In genomic region chr13:76832258-76832988, GRCh38 we compare ENCODE assay signal across 24 cellular contexts. TPM values are rescaled to one million over a fixed set of nuclear protein-coding genes. Genes with fewer than 3 reads are reported as not detected.
A peak's percentile ranks its signal among the peaks of the same experiment; 100 is the strongest.
DNase-seq lines count a peak whose midpoint lies in the region; ATAC-seq, FAIRE-seq and TF ChIP-seq lines count a peak whose summit lies in the region.
"Had no signal": no experiment of that assay in that cellular context is flagged by ENCODE, and none has a peak within 500 bp of the region (broad histone marks: within the 10 kb centered on the region; RNA-seq: fewer than 3 reads in every experiment).

No MANE protein-coding gene starts in this region.

- CTCF ChIA-PET in HepG2 (lab: Yijun Ruan, JAX; ENCODE audit: low intra/inter-chr PET ratio, low total read pairs), result no interaction called here

- no peaks in the 10 kb centered on the region for H4K20me1 ChIP-seq in hepatocyte (ENCODE audit: insufficient read depth, poor library complexity, severe bottlenecking)
- H4K20me1 ChIP-seq in HepG2 (ENCODE audit: insufficient read depth, low read length), result no peaks in the 10 kb centered on the region

- H2AFZ ChIP-seq in hepatocyte (no peak overlapping the region), HepG2 (ENCODE audit: low read length) (no peak overlapping the region)

- H3K9ac ChIP-seq in HepG2 (ENCODE audit: insufficient read depth, low read depth, low read length), result no peak overlapping the region

- no peak overlapping the region for H3K4me3 ChIP-seq in hepatocyte
- no peak overlapping the region for H3K4me3 ChIP-seq in right lobe of liver
- H3K4me3 ChIP-seq in HepG2 (replicated peaks in 1 of 3; ENCODE audit: insufficient read depth in 1 of 3, low read depth in 2 of 3, low read length in 3 of 3), result no peak overlapping the region
- H3K4me3 ChIP-seq in SJCRH30, result no peak overlapping the region
- H3K4me3 ChIP-seq: dorsolateral prefrontal cortex, prostate gland had no signal

- H3K27me3 ChIP-seq in hepatocyte (no peaks in the 10 kb centered on the region), right lobe of liver (no peaks in the 10 kb centered on the region), HepG2 (ENCODE audit: control insufficient read depth in 1 of 2, insufficient read depth in 2 of 2, low read length in 2 of 2) (peaks cover 1 to 22% of the 10 kb centered on the region in 2 experiments; a peak in 4 of 5 replicates), SJCRH30 (no peaks in the 10 kb centered on the region)
- H3K27me3 ChIP-seq: dorsolateral prefrontal cortex, neutrophil had no signal

- H3K79me2 ChIP-seq in hepatocyte, result no peaks in the 10 kb centered on the region
- no peaks in the 10 kb centered on the region for H3K79me2 ChIP-seq in HepG2 (ENCODE audit: insufficient read depth, low read length)

- BruUV-seq in HepG2 (replicated peaks; lab: Mats Ljungman, UMichigan), result no TSS peak

- POLR2A ChIA-PET in HepG2 (lab: Yijun Ruan, JAX), result no interaction called here

- in situ Hi-C loops in HepG2 (cut with HindIII; ENCODE audit: extremely low pct_ligation_motif_present, low pct_unique_long_range_greater_than_20kb) (no loop called here), ACHN (cut with HindIII; ENCODE audit: low pct_ligation_motif_present, low pct_unique_long_range_greater_than_20kb, low sequenced_read_pairs) (no loop called here)

- TF ChIP-seq EP300 in HepG2 (IDR thresholded peaks at IDR 0.05; ENCODE audit: low read depth in 2 of 2, low read length in 2 of 2), result no peak
- no peak for TF ChIP-seq EP300 in HepG2 (CRISPR knock-in tag; IDR thresholded peaks at IDR 0.05; ENCODE audit: borderline replicate concordance)

- intact Hi-C loops in right lobe of liver (cut with DNase I) (no loop called here), HepG2 (cut with micrococcal nuclease; ENCODE audit: unreplicated experiment) (no loop called here)

- 50% methylated on average over 7 of the region's 7 CpGs for WGBS in hepatocyte (ENCODE audit: low lambda C conversion rate, missing lambda C conversion rate)
- 48% methylated on average over 7 of the region's 7 CpGs for WGBS in right lobe of liver (ENCODE audit: insufficient coverage, low coverage, low lambda C conversion rate, missing lambda C conversion rate)
- WGBS in HepG2 (ENCODE audit: low lambda C conversion rate), result 13% methylated on average over 7 of the region's 7 CpGs

- no peak for FAIRE-seq in HepG2 (lab: Jason Lieb, UNC)
- FAIRE-seq: A204.1, GM12891, H54, RCC 7860 had no signal

- no peak for TF ChIP-seq RAD21 in HepG2 (CRISPR knock-in tag; IDR thresholded peaks at IDR 0.05)

- TF ChIP-seq CTCF in hepatocyte (IDR thresholded peaks at IDR 0.05; ENCODE audit: poor library complexity) (no peak), right lobe of liver (IDR thresholded peaks at IDR 0.05) (no peak), HepG2 (CRISPR knock-in tag; IDR thresholded peaks at IDR 0.05) (no peak)

- H3K9me2 ChIP-seq in hepatocyte (replicated peaks; ENCODE audit: insufficient read depth), result no peaks in the 10 kb centered on the region

- TF ChIP-seq POLR2A in right lobe of liver (IDR thresholded peaks at IDR 0.05), result no peak
- TF ChIP-seq POLR2A in HepG2 (IDR thresholded peaks at IDR 0.05; ENCODE audit: insufficient read depth in 1 of 2, low read depth in 2 of 2, low read length in 2 of 2), result no peak

- peak overlapping the region; percentile 83 for H3K27ac ChIP-seq in hepatocyte
- no peak overlapping the region for H3K27ac ChIP-seq in right lobe of liver
- no peak overlapping the region for H3K27ac ChIP-seq in HepG2 (ENCODE audit: extremely low read length, insufficient read depth, low read length)
- H3K27ac ChIP-seq in SJCRH30, result no peak overlapping the region
- H3K27ac ChIP-seq: HL-60, neutrophil, prostate gland had no signal

- H3K4me1 ChIP-seq in hepatocyte (ENCODE audit: insufficient read depth), result peaks cover 30% of the 10 kb centered on the region
- no peaks in the 10 kb centered on the region for H3K4me1 ChIP-seq in right lobe of liver
- no peaks in the 10 kb centered on the region for H3K4me1 ChIP-seq in HepG2 (ENCODE audit: insufficient read depth, low read length)
- H3K4me1 ChIP-seq in SJCRH30, result no peaks in the 10 kb centered on the region

- DNase-seq in COLO668 (lab: John Stamatoyannopoulos, UW; ENCODE audit: unreplicated experiment) (peak; percentile 87), NCI-H146 treated with DMSO at 0.1 percent for 48 hours (lab: John Stamatoyannopoulos, UW; ENCODE audit: unreplicated experiment) (peak; percentile 76), NCI-H748 treated with DMSO at 0.1 percent for 48 hours (lab: John Stamatoyannopoulos, UW) (peak; percentile 92), hepatocyte (ENCODE audit: low spot score) (peak; percentile 28), right lobe of liver (no peak), HepG2 (ENCODE audit: low spot score) (no peak), SJCRH30 (no peak), ACHN (no peak)
- DNase-seq: activated CD4-positive, alpha-beta T cell treated with anti-CD3 and anti-CD28 coated beads for 36 hours; activated T-cell treated with anti-CD3 and anti-CD28 coated beads, Interleukin-2, amount 50 U/mL, for 24 hours; Caco-2; dorsolateral prefrontal cortex; glutamatergic neuron; NCI-H1048; stimulated activated CD8-positive, alpha-beta memory T cell treated with anti-CD3 and anti-CD28 coated beads, Interleukin-4, amount 100 ng/mL, for 48 hours; T-helper 17 cell; trophoblast cell had no signal

- ATAC-seq in right lobe of liver, result no peak
- ATAC-seq in HepG2, result no peak
- ATAC-seq: activated CD4-positive, alpha-beta T cell treated with anti-CD3 and anti-CD28 coated beads for 36 hours; T-helper 17 cell had no signal

- no peaks in the 10 kb centered on the region for H3K9me3 ChIP-seq in hepatocyte (ENCODE audit: low read depth)
- H3K9me3 ChIP-seq in right lobe of liver, result no peaks in the 10 kb centered on the region
- H3K9me3 ChIP-seq in HepG2 (ENCODE audit: low read length), result no peaks in the 10 kb centered on the region
- H3K9me3 ChIP-seq in SJCRH30 (replicated peaks), result no peaks in the 10 kb centered on the region
- H3K9me3 ChIP-seq: Caco-2, neutrophil, prostate gland had no signal

- H3K4me2 ChIP-seq in hepatocyte (peak overlapping the region; percentile 28), HepG2 (ENCODE audit: low read depth, low read length) (no peak overlapping the region)

- H3K36me3 ChIP-seq in hepatocyte (replicated peaks; ENCODE audit: insufficient read depth, low read depth) (no peaks in the 10 kb centered on the region), right lobe of liver (no peaks in the 10 kb centered on the region), HepG2 (replicated peaks in 1 of 2; ENCODE audit: control insufficient read depth in 1 of 2, insufficient read depth in 2 of 2, low read length in 2 of 2) (no peaks in the 10 kb centered on the region), SJCRH30 (no peaks in the 10 kb centered on the region)
- H3K36me3 ChIP-seq: neutrophil, prostate gland had no signal

TF ChIP-seq in HepG2, 621 proteins besides CTCF, POLR2A, EP300 and RAD21:
- no peak for TF ChIP-seq ZNF510 (CRISPR knock-in tag; IDR thresholded peaks at IDR 0.05; ENCODE audit: low read depth)
- TF ChIP-seq THAP7 (CRISPR knock-in tag; IDR thresholded peaks at IDR 0.05), result no peak

RNA-seq across cellular contexts. Expression of gene KCTD12, which starts 53.8 kb away (rescaled TPM):
- 62.8 and 70.5 TPM in 2 replicates for total RNA-seq in hepatocyte
- polyA plus RNA-seq in hepatocyte, result 7.7 and 9.1 TPM in 2 replicates
- total RNA-seq in right lobe of liver, result 10 to 100 TPM in 1 of 6 experiments, 1 to 10 TPM in 5; 3.5 to 10.9 (median 7.1) TPM
- total RNA-seq in HepG2 (2016; rRNA removed; fragmentation: Illumina TruSeq; extraction: Trizol), result not detected in 2 replicates
- total RNA-seq in HepG2 (2016; cell fraction: cytosol; rRNA removed; fragmentation: Illumina TruSeq; extraction: Trizol; ENCODE audit: low read depth), result not detected in 2 replicates
- total RNA-seq in HepG2 (2016; cell fraction: insoluble cytoplasmic fraction; rRNA removed; fragmentation: Illumina TruSeq; extraction: Trizol), result not detected in 2 replicates
- not detected in 2 replicates for total RNA-seq in HepG2 (2016; cell fraction: membrane; rRNA removed; fragmentation: Illumina TruSeq; extraction: Trizol)
- total RNA-seq in HepG2 (2016; cell fraction: nucleus; rRNA removed; fragmentation: Illumina TruSeq; extraction: Trizol), result not detected in 2 replicates
- not detected in 2 replicates for polyA plus RNA-seq in HepG2 (2011; rRNA removed)
- 0.01 TPM in 1 of 2 replicates, not detected in the other for polyA plus RNA-seq in HepG2 (2011; cell fraction: cytosol; rRNA removed)
- polyA plus RNA-seq in HepG2 (2011; cell fraction: nucleus; rRNA removed), result 0.02 TPM in 1 of 2 replicates, not detected in the other
- polyA plus RNA-seq in HepG2 (2012), result not detected in 2 replicates
- polyA plus RNA-seq in HepG2 (2016; cell fraction: cytosol; fragmentation: Illumina TruSeq; extraction: Trizol; ENCODE audit: low read depth), result not detected in 2 replicates
- not detected in 2 replicates for polyA plus RNA-seq in HepG2 (2016; cell fraction: insoluble cytoplasmic fraction; fragmentation: Illumina TruSeq; extraction: Trizol; ENCODE audit: low read depth)
- polyA plus RNA-seq in HepG2 (2016; cell fraction: membrane; fragmentation: Illumina TruSeq; extraction: Trizol; ENCODE audit: low read depth), result not detected in 2 replicates
- not detected in 2 replicates for polyA plus RNA-seq in HepG2 (2016; cell fraction: nucleus; fragmentation: Illumina TruSeq; extraction: Trizol; ENCODE audit: insufficient read depth, low read depth)
- polyA minus RNA-seq in HepG2 (2011; rRNA and poly(A)+ RNA removed; ENCODE audit: low replicate concordance), result not detected in 2 replicates
- polyA minus RNA-seq in HepG2 (2011; cell fraction: cytosol; rRNA and poly(A)+ RNA removed), result not detected in 2 replicates
- not detected in 2 replicates for polyA minus RNA-seq in HepG2 (2011; cell fraction: nucleus; rRNA and poly(A)+ RNA removed)
- 3.2 and 3.5 TPM in 2 replicates for total RNA-seq in SJCRH30 (2014; rRNA removed; shearing (Covaris generic))

Comparison
In these comparisons a context has a peak if more than half of its experiments do, and no peak if none do; other contexts are left out.
1. DNase-seq: peak in COLO668 (single experiment), NCI-H146 treated with DMSO at 0.1 percent for 48 hours (single experiment), NCI-H748 treated with DMSO at 0.1 percent for 48 hours (single experiment) and hepatocyte (single experiment); none in right lobe of liver (0 of 3), HepG2 (single experiment), SJCRH30 (0 of 2) and ACHN (single experiment).